In genomic region chr3:89578253-89578529, GRCh38 we compare ENCODE assay signal across 17 cellular contexts.
A peak's percentile ranks its signal among the peaks of the same experiment; 100 is the strongest.
DNase-seq lines count a peak whose midpoint lies in the region; ATAC-seq and TF ChIP-seq lines count a peak whose summit lies in the region.
"Had no signal": no experiment of that assay in that cellular context is flagged by ENCODE, and none has a peak within 500 bp of the region (broad histone marks: within the 10 kb centered on the region; RNA-seq: fewer than 3 reads in every experiment).

No MANE protein-coding gene starts in this region.

- TF ChIP-seq CTCF in A673 (conservative IDR thresholded peaks at IDR 0.05; ENCODE audit: low read depth, low read length) = no peak
- TF ChIP-seq CTCF in GM23338 (conservative IDR thresholded peaks at IDR 0.05; ENCODE audit: low read depth in 2 of 2) = no peak
- no peak for TF ChIP-seq CTCF in WTC11 (IDR thresholded peaks at IDR 0.05)

- H3K9me2 ChIP-seq in GM23338 (ENCODE audit: insufficient read depth) = no peaks in the 10 kb centered on the region

- H3K36me3 Mint-ChIP-seq in GM23338 (ENCODE audit: low read depth) (no peaks in the 10 kb centered on the region), WTC11 (no peaks in the 10 kb centered on the region)
- H3K36me3 Mint-ChIP-seq in activated CD4-positive, alpha-beta T cell treated with anti-CD3 and anti-CD28 coated beads for 36 hours (ENCODE audit: low read depth) = no peaks in the 10 kb centered on the region
- H3K36me3 Mint-ChIP-seq: CD8-positive, alpha-beta T cell; T-cell had no signal

- H3K27ac Mint-ChIP-seq in GM23338 (no peak overlapping the region), WTC11 (peak overlapping the region; percentile 26; the same call in 1 of the 2 replicates)
- no peak overlapping the region for H3K27ac Mint-ChIP-seq in activated CD4-positive, alpha-beta T cell treated with anti-CD3 and anti-CD28 coated beads for 36 hours
- H3K27ac Mint-ChIP-seq: CD8-positive, alpha-beta T cell; T-cell had no signal

- no peaks in the 10 kb centered on the region for H4K20me1 ChIP-seq in GM23338 (replicated peaks; ENCODE audit: insufficient read depth)

- POLR2A ChIA-PET in A673 (lab: Charles Lee; ENCODE audit: low non-redundant PET) = interaction anchor here (0.7 kb wide), 1 partner anchor 114 kb away, joined by 4 read pairs; no protein-coding TSS in a partner anchor
- POLR2A ChIA-PET in WTC11 (lab: Charles Lee) = no interaction called here
- POLR2A ChIA-PET in activated CD4-positive, alpha-beta T cell treated with anti-CD3 and anti-CD28 coated beads for 36 hours (lab: Charles Lee) = no interaction called here

- no peaks in the 10 kb centered on the region for H3K27me3 Mint-ChIP-seq in GM23338 (ENCODE audit: insufficient read depth, low read depth, poor library complexity)
- H3K27me3 Mint-ChIP-seq in WTC11 (ENCODE audit: low read depth) = no peaks in the 10 kb centered on the region
- no peaks in the 10 kb centered on the region for H3K27me3 Mint-ChIP-seq in activated CD4-positive, alpha-beta T cell treated with anti-CD3 and anti-CD28 coated beads for 36 hours
- H3K27me3 Mint-ChIP-seq: T-cell had no signal

- peak; percentile 92 for DNase-seq in A673 (ENCODE audit: low spot score)
- peak; percentile 31 for DNase-seq in GM23338 (ENCODE audit: low spot score)
- no peak for DNase-seq in WTC11 (ENCODE audit: low spot score)
- no peak for DNase-seq in activated CD4-positive, alpha-beta T cell treated with anti-CD3 and anti-CD28 coated beads for 36 hours
- DNase-seq in SJCRH30 = no peak
- DNase-seq: BE2C; CD8-positive, alpha-beta T cell; EL; NCI-H1436; NCI-H2081 treated with DMSO at 0.1 percent for 48 hours; NCI-H446 treated with DMSO at 0.1 percent for 48 hours; NCI-H774; RPMI8226; T-cell had no signal

- H3K27ac ChIP-seq in A673 (ENCODE audit: low read depth, low read length, poor library complexity, severe bottlenecking) = peak overlapping the region; percentile 68
- no peak overlapping the region for H3K27ac ChIP-seq in GM23338 (ENCODE audit: low read depth)
- H3K27ac ChIP-seq in mesodermal cell (ENCODE audit: low read depth, low read length, severe bottlenecking) = peak overlapping the region; percentile 36
- H3K27ac ChIP-seq in SJCRH30 = no peak overlapping the region

- H3K9me3 ChIP-seq in A673 (ENCODE audit: low read depth, low read length, poor library complexity, severe bottlenecking) (no peaks in the 10 kb centered on the region), mesodermal cell (ENCODE audit: control insufficient read depth, low read length) (no peaks in the 10 kb centered on the region), SJCRH30 (replicated peaks) (no peaks in the 10 kb centered on the region)
- H3K9me3 ChIP-seq: BE2C had no signal

- intact Hi-C loops in A673 (cut with micrococcal nuclease; ENCODE audit: unreplicated experiment) = loop anchor here (5.0 to 10.0 kb wide), 2 partner anchors 277 to 1356 kb away; no protein-coding TSS in a partner anchor
- intact Hi-C loops in activated CD4-positive, alpha-beta T cell treated with anti-CD3 and anti-CD28 coated beads for 36 hours (cut with DNase I, micrococcal nuclease) = no loop called here

- BruUV-seq in A673 (replicated peaks; lab: Mats Ljungman, UMichigan) = no TSS peak

- H3K4me3 Mint-ChIP-seq in GM23338 (no peak overlapping the region), WTC11 (no peak overlapping the region)
- no peak overlapping the region for H3K4me3 Mint-ChIP-seq in activated CD4-positive, alpha-beta T cell treated with anti-CD3 and anti-CD28 coated beads for 36 hours
- H3K4me3 Mint-ChIP-seq: CD8-positive, alpha-beta T cell; T-cell had no signal

- H3F3A ChIP-seq in GM23338 (replicated peaks; ENCODE audit: low read depth) = no peaks in the 10 kb centered on the region

- H3K4me1 Mint-ChIP-seq in GM23338 = peaks cover 12% of the 10 kb centered on the region
- H3K4me1 Mint-ChIP-seq in WTC11 = peaks cover 14% of the 10 kb centered on the region
- no peaks in the 10 kb centered on the region for H3K4me1 Mint-ChIP-seq in activated CD4-positive, alpha-beta T cell treated with anti-CD3 and anti-CD28 coated beads for 36 hours
- H3K4me1 Mint-ChIP-seq: T-cell had no signal

- no peaks in the 10 kb centered on the region for H3K9me3 Mint-ChIP-seq in GM23338
- no peaks in the 10 kb centered on the region for H3K9me3 Mint-ChIP-seq in WTC11
- H3K9me3 Mint-ChIP-seq in activated CD4-positive, alpha-beta T cell treated with anti-CD3 and anti-CD28 coated beads for 36 hours (ENCODE audit: low read depth) = peaks cover 4% of the 10 kb centered on the region

- no peaks in the 10 kb centered on the region for H3K36me3 ChIP-seq in A673 (ENCODE audit: insufficient read depth, low read length, poor library complexity, severe bottlenecking)
- no peaks in the 10 kb centered on the region for H3K36me3 ChIP-seq in GM23338 (ENCODE audit: insufficient read depth)
- H3K36me3 ChIP-seq in mesodermal cell (ENCODE audit: control insufficient read depth, insufficient read depth, low read length) = no peaks in the 10 kb centered on the region
- no peaks in the 10 kb centered on the region; the same call in 1 of the 2 replicates for H3K36me3 ChIP-seq in SJCRH30
- H3K36me3 ChIP-seq: BE2C had no signal

- CTCF ChIA-PET in A673 (lab: Charles Lee) = interaction anchor here (0.9 kb wide), 1 partner anchor 237 kb away, joined by 3 read pairs; no protein-coding TSS in a partner anchor
- CTCF ChIA-PET in WTC11 (lab: Charles Lee) = interaction anchor here (1.0 to 1.3 kb wide), 2 partner anchors 50 to 1359 kb away, joined by 3 read pairs; no protein-coding TSS in a partner anchor
- CTCF ChIA-PET in activated CD4-positive, alpha-beta T cell treated with anti-CD3 and anti-CD28 coated beads for 36 hours (lab: Charles Lee) = interaction anchor here (0.7 kb wide), 1 partner anchor 129 kb away, joined by 3 read pairs; no protein-coding TSS in a partner anchor

- no peaks in the 10 kb centered on the region for H3K27me3 ChIP-seq in A673 (replicated peaks; ENCODE audit: insufficient read depth, low read depth, low read length, poor library complexity)
- no peaks in the 10 kb centered on the region for H3K27me3 ChIP-seq in GM23338 (ENCODE audit: insufficient read depth)
- H3K27me3 ChIP-seq in SJCRH30 = no peaks in the 10 kb centered on the region
- H3K27me3 ChIP-seq: BE2C had no signal

- H3K79me2 ChIP-seq in GM23338 (replicated peaks; ENCODE audit: insufficient read depth) = no peaks in the 10 kb centered on the region

- H3K4me2 ChIP-seq in GM23338 = no peak overlapping the region

- ATAC-seq in GM23338 (peak; percentile 55; the same call in 2 of the 3 replicates), WTC11 (peak; percentile 93), HG03280 (IDR thresholded peaks at IDR 0.05; ENCODE audit: unreplicated experiment) (no peak)
- ATAC-seq in activated CD4-positive, alpha-beta T cell treated with anti-CD3 and anti-CD28 coated beads for 36 hours = no peak
- ATAC-seq: CD8-positive, alpha-beta T cell; HCT116; T-cell had no signal

- H3K4me1 ChIP-seq in A673 (ENCODE audit: insufficient read depth, low read length, poor library complexity, severe bottlenecking) (peaks cover 41% of the 10 kb centered on the region), GM23338 (ENCODE audit: insufficient read depth) (no peaks in the 10 kb centered on the region), mesodermal cell (ENCODE audit: control insufficient read depth, insufficient read depth, low read length, poor library complexity, severe bottlenecking) (no peaks in the 10 kb centered on the region), SJCRH30 (no peaks in the 10 kb centered on the region)
- H3K4me1 ChIP-seq: BE2C had no signal

- H2AFZ ChIP-seq in GM23338 = peak overlapping the region; percentile 83

- H3K4me3 ChIP-seq in A673 (ENCODE audit: low read depth, low read length, poor library complexity, severe bottlenecking) (no peak overlapping the region), GM23338 (no peak overlapping the region), mesodermal cell (ENCODE audit: extremely low read depth, insufficient read depth, low read length, poor library complexity, severe bottlenecking) (no peak overlapping the region), SJCRH30 (no peak overlapping the region)

TF ChIP-seq in GM23338, 12 proteins besides CTCF, POLR2A, EP300 and RAD21:
- TF ChIP-seq STAT1 (IDR thresholded peaks at IDR 0.05; ENCODE audit: unreplicated experiment) (no peak), ZNF331 (CRISPR knock-in tag; IDR thresholded peaks at IDR 0.05; ENCODE audit: low read depth) (no peak), EZH2phosphoT487 (IDR thresholded peaks at IDR 0.05; ENCODE audit: unreplicated experiment) (no peak), JUNB (IDR thresholded peaks at IDR 0.05; ENCODE audit: unreplicated experiment) (no peak), NANOG (IDR thresholded peaks at IDR 0.05; ENCODE audit: borderline replicate concordance) (no peak), POLR2AphosphoS5 (IDR thresholded peaks at IDR 0.05; ENCODE audit: low read depth) (no peak), EZH2 (IDR thresholded peaks at IDR 0.05; ENCODE audit: low read depth, unreplicated experiment) (no peak)

TF ChIP-seq in WTC11, 78 proteins besides CTCF, POLR2A, EP300 and RAD21 (continues in another document):
- no peak for TF ChIP-seq SMAD4 (CRISPR knock-in tag; IDR thresholded peaks at IDR 0.05)

Comparison
In these comparisons a context has a peak if more than half of its experiments do, and no peak if none do; other contexts are left out.
1. DNase-seq: peak in A673 (single experiment) and GM23338 (single experiment); none in WTC11 (single experiment), activated CD4-positive, alpha-beta T cell treated with anti-CD3 and anti-CD28 coated beads for 36 hours (single experiment) and SJCRH30 (0 of 2).
2. H3K27ac ChIP-seq: peak in A673 (single experiment) and mesodermal cell (single experiment); none in GM23338 (single experiment) and SJCRH30 (single experiment).
3. ATAC-seq: peak in GM23338 (single experiment) and WTC11 (single experiment); none in HG03280 (single experiment) and activated CD4-positive, alpha-beta T cell treated with anti-CD3 and anti-CD28 coated beads for 36 hours (single experiment).